Comparison of ENCODE assay signal across 1 cellular context in the genomic region with DNA sequence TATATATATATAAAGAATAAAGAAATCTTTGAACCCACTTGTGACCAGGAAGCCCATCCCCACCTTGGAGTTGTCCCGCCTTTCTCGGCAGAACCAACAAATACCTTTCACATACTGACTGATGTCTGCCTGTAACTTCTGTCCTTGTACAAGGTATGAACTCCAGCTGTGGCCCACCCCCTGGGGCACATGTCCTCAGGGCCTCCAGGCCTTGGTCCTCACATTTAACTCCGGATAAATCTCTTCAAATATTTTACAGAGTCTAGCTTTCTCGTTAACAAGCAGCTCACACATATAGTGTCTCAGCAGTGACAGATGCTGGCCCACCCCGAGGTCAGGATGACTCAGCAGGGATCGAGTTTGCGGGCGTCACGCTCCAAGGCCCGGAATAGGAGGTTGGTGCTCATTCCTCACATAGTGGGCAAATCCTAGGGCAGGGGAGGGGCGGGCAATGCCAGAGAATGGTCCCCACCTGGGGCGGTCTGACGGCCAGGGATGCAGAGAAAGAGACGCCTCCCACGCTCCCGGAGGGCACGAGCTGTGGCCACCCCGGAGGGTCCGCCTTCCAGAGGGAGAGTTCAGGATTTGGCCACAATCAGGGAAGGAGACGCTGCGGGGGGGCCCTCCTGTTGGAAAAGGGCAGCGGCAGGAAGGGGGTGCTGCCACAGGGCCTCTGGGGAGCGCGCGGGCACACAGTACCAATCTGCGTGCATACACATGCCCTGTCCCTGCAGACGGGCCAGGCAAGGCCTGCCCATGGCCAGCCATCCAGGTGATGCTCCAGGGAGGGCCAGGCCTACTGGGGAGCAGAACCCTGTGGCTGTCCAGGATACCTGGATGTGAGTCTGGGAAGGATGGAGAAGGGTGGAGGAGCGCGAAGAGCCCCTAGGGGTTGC.
TF ChIP-seq lines count a peak whose summit lies in the region.
"Not testable (repeated sequence)": the region's sequence is repeated elsewhere in the genome, so short reads cannot be mapped to it uniquely, and the experiment has no call there.

No MANE protein-coding gene starts in this region.

TF ChIP-seq in HepG2, 621 proteins besides CTCF, POLR2A, EP300 and RAD21 (continued from another document and continues in another):
- TF ChIP-seq NFAT5 (CRISPR knock-in tag; IDR thresholded peaks at IDR 0.05) (peak; percentile 56; the same call in 1 of the 2 replicates), ZNF256 (CRISPR knock-in tag; conservative IDR thresholded peaks at IDR 0.05) (0 out of 2 replicates have a peak, but pooled peaks have one; percentile 49), MIXL1 (CRISPR knock-in tag; IDR thresholded peaks at IDR 0.05) (0 out of 2 replicates have a peak, but pooled peaks have one; percentile 19), EEA1 (CRISPR knock-in tag; IDR thresholded peaks at IDR 0.05; ENCODE audit: borderline replicate concordance) (peak; percentile 60; the same call in 1 of the 2 replicates), ZBTB38 (CRISPR knock-in tag; IDR thresholded peaks at IDR 0.05) (peak; percentile 78), ELK4 (CRISPR knock-in tag; IDR thresholded peaks at IDR 0.05; ENCODE audit: borderline replicate concordance) (0 out of 2 replicates have a peak, but pooled peaks have one; percentile 64), ZNF598 (CRISPR knock-in tag; IDR thresholded peaks at IDR 0.05; ENCODE audit: borderline replicate concordance) (peak; percentile 55; the same call in 1 of the 2 replicates), SOX6 (CRISPR knock-in tag; IDR thresholded peaks at IDR 0.05) (peak; percentile 45; the same call in 1 of the 2 replicates), HNF1A (CRISPR knock-in tag; IDR thresholded peaks at IDR 0.05; ENCODE audit: borderline replicate concordance) (0 out of 2 replicates have a peak, but pooled peaks have one; percentile 7), IRF2 (CRISPR knock-in tag; IDR thresholded peaks at IDR 0.05) (0 out of 2 replicates have a peak, but pooled peaks have one; percentile 19), SALL2 (CRISPR knock-in tag; IDR thresholded peaks at IDR 0.05) (peak; percentile 89; the same call in 1 of the 2 replicates), ZNF232 (CRISPR knock-in tag; IDR thresholded peaks at IDR 0.05; ENCODE audit: borderline replicate concordance) (0 out of 2 replicates have a peak, but pooled peaks have one; percentile 58), ZNF263 (CRISPR knock-in tag; IDR thresholded peaks at IDR 0.05) (peak; percentile 56; the same call in 1 of the 2 replicates), ZNF615 (CRISPR knock-in tag; IDR thresholded peaks at IDR 0.05; ENCODE audit: borderline replicate concordance) (0 out of 2 replicates have a peak, but pooled peaks have one; percentile 24), HNF1B (CRISPR knock-in tag; IDR thresholded peaks at IDR 0.05) (peak; percentile 40; the same call in 1 of the 2 replicates), GLI4 (CRISPR knock-in tag; IDR thresholded peaks at IDR 0.05; ENCODE audit: borderline replicate concordance) (0 out of 2 replicates have a peak, but pooled peaks have one; percentile 11)
- TF ChIP-seq, protein P1, sequence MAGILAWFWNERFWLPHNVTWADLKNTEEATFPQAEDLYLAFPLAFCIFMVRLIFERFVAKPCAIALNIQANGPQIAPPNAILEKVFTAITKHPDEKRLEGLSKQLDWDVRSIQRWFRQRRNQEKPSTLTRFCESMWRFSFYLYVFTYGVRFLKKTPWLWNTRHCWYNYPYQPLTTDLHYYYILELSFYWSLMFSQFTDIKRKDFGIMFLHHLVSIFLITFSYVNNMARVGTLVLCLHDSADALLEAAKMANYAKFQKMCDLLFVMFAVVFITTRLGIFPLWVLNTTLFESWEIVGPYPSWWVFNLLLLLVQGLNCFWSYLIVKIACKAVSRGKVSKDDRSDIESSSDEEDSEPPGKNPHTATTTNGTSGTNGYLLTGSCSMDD (CRISPR knock-in tag; IDR thresholded peaks at IDR 0.05) = peak; percentile 22; the same call in 1 of the 2 replicates
- TF ChIP-seq, protein P2, sequence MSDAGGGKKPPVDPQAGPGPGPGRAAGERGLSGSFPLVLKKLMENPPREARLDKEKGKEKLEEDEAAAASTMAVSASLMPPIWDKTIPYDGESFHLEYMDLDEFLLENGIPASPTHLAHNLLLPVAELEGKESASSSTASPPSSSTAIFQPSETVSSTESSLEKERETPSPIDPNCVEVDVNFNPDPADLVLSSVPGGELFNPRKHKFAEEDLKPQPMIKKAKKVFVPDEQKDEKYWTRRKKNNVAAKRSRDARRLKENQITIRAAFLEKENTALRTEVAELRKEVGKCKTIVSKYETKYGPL (CRISPR knock-in tag; IDR thresholded peaks at IDR 0.05) = 0 out of 2 replicates have a peak, but pooled peaks have one; percentile 50
- not testable (repeated sequence) for TF ChIP-seq SOX6 (IDR thresholded peaks at IDR 0.05); HNF1A (IDR thresholded peaks at IDR 0.05; ENCODE audit: low read depth)
- TF ChIP-seq, protein P3, sequence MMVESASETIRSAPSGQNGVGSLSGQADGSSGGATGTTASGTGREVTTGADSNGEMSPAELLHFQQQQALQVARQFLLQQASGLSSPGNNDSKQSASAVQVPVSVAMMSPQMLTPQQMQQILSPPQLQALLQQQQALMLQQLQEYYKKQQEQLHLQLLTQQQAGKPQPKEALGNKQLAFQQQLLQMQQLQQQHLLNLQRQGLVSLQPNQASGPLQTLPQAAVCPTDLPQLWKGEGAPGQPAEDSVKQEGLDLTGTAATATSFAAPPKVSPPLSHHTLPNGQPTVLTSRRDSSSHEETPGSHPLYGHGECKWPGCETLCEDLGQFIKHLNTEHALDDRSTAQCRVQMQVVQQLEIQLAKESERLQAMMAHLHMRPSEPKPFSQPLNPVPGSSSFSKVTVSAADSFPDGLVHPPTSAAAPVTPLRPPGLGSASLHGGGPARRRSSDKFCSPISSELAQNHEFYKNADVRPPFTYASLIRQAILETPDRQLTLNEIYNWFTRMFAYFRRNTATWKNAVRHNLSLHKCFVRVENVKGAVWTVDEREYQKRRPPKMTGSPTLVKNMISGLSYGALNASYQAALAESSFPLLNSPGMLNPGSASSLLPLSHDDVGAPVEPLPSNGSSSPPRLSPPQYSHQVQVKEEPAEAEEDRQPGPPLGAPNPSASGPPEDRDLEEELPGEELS (CRISPR knock-in tag; IDR thresholded peaks at IDR 0.05) = peak; percentile 42; the same call in 1 of the 2 replicates
- TF ChIP-seq, protein P4, sequence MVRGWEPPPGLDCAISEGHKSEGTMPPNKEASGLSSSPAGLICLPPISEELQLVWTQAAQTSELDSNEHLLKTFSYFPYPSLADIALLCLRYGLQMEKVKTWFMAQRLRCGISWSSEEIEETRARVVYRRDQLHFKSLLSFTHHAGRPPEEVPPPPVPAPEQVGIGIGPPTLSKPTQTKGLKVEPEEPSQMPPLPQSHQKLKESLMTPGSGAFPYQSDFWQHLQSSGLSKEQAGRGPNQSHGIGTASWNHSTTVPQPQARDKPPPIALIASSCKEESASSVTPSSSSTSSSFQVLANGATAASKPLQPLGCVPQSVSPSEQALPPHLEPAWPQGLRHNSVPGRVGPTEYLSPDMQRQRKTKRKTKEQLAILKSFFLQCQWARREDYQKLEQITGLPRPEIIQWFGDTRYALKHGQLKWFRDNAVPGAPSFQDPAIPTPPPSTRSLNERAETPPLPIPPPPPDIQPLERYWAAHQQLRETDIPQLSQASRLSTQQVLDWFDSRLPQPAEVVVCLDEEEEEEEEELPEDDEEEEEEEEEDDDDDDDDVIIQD (CRISPR knock-in tag; IDR thresholded peaks at IDR 0.05; ENCODE audit: low read depth) = peak; percentile 59; the same call in 1 of the 2 replicates
- TF ChIP-seq, protein P5, sequence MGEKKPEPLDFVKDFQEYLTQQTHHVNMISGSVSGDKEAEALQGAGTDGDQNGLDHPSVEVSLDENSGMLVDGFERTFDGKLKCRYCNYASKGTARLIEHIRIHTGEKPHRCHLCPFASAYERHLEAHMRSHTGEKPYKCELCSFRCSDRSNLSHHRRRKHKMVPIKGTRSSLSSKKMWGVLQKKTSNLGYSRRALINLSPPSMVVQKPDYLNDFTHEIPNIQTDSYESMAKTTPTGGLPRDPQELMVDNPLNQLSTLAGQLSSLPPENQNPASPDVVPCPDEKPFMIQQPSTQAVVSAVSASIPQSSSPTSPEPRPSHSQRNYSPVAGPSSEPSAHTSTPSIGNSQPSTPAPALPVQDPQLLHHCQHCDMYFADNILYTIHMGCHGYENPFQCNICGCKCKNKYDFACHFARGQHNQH (CRISPR knock-in tag; IDR thresholded peaks at IDR 0.05) = peak; percentile 27; the same call in 1 of the 2 replicates
- TF ChIP-seq, protein P6, sequence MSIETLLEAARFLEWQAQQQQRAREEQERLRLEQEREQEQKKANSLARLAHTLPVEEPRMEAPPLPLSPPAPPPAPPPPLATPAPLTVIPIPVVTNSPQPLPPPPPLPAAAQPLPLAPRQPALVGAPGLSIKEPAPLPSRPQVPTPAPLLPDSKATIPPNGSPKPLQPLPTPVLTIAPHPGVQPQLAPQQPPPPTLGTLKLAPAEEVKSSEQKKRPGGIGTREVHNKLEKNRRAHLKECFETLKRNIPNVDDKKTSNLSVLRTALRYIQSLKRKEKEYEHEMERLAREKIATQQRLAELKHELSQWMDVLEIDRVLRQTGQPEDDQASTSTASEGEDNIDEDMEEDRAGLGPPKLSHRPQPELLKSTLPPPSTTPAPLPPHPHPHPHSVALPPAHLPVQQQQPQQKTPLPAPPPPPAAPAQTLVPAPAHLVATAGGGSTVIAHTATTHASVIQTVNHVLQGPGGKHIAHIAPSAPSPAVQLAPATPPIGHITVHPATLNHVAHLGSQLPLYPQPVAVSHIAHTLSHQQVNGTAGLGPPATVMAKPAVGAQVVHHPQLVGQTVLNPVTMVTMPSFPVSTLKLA (IDR thresholded peaks at IDR 0.05) = peak; percentile 33; the same call in 1 of the 2 replicates
